In the genomic region with DNA sequence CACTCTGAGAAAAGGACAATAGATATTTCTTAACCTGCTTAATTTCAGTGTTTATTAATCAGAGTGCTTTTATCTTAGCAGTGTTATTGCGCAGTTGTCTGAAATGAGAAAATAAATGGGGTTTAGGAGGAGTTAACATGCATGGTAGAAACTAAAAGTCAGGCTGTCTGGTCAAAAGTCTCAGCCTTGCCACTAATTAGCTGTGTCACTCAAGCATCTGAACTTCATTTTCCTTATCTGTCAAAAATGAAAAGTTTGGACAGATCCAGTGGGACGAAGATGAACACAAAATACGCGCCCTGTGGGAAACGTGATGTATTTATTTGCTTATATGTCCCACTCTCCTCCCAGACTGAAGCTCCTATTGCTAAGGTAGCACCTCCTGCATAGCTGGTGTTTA, we compare ENCODE assay signal across 2 cellular contexts.
A peak's percentile ranks its signal among the peaks of the same experiment; 100 is the strongest.
TF ChIP-seq lines count a peak whose summit lies in the region.

No MANE protein-coding gene starts in this region.

TF ChIP-seq in HEK293T, 16 proteins besides CTCF, POLR2A, EP300 and RAD21:
- TF ChIP-seq, protein P1, sequence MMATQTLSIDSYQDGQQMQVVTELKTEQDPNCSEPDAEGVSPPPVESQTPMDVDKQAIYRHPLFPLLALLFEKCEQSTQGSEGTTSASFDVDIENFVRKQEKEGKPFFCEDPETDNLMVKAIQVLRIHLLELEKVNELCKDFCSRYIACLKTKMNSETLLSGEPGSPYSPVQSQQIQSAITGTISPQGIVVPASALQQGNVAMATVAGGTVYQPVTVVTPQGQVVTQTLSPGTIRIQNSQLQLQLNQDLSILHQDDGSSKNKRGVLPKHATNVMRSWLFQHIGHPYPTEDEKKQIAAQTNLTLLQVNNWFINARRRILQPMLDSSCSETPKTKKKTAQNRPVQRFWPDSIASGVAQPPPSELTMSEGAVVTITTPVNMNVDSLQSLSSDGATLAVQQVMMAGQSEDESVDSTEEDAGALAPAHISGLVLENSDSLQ (IDR thresholded peaks at IDR 0.05), result peak; percentile 52; the same call in 1 of the 2 replicates
- TF ChIP-seq CTBP1 (IDR thresholded peaks at IDR 0.05; ENCODE audit: borderline replicate concordance) (no peak), LEF1 (IDR thresholded peaks at IDR 0.05; ENCODE audit: borderline replicate concordance) (no peak)

TF ChIP-seq in K562, 482 proteins besides CTCF, POLR2A, EP300 and RAD21:
- no peak for TF ChIP-seq TRIM24 (IDR thresholded peaks at IDR 0.05)
- TF ChIP-seq TAF7 (tag; IDR thresholded peaks at IDR 0.05), result no peak
- TF ChIP-seq ZNF316 (IDR thresholded peaks at IDR 0.05), result peak; percentile 40; the same call in 1 of the 2 replicates
- TF ChIP-seq PHF8 (IDR thresholded peaks at IDR 0.05; ENCODE audit: borderline replicate concordance, low read length), result no peak
- TF ChIP-seq, protein P1 (IDR thresholded peaks at IDR 0.05), result peak; percentile 90
- peak; percentile 72 for TF ChIP-seq MEIS2 (IDR thresholded peaks at IDR 0.05; ENCODE audit: partially characterized antibody)
- TF ChIP-seq, protein P2, sequence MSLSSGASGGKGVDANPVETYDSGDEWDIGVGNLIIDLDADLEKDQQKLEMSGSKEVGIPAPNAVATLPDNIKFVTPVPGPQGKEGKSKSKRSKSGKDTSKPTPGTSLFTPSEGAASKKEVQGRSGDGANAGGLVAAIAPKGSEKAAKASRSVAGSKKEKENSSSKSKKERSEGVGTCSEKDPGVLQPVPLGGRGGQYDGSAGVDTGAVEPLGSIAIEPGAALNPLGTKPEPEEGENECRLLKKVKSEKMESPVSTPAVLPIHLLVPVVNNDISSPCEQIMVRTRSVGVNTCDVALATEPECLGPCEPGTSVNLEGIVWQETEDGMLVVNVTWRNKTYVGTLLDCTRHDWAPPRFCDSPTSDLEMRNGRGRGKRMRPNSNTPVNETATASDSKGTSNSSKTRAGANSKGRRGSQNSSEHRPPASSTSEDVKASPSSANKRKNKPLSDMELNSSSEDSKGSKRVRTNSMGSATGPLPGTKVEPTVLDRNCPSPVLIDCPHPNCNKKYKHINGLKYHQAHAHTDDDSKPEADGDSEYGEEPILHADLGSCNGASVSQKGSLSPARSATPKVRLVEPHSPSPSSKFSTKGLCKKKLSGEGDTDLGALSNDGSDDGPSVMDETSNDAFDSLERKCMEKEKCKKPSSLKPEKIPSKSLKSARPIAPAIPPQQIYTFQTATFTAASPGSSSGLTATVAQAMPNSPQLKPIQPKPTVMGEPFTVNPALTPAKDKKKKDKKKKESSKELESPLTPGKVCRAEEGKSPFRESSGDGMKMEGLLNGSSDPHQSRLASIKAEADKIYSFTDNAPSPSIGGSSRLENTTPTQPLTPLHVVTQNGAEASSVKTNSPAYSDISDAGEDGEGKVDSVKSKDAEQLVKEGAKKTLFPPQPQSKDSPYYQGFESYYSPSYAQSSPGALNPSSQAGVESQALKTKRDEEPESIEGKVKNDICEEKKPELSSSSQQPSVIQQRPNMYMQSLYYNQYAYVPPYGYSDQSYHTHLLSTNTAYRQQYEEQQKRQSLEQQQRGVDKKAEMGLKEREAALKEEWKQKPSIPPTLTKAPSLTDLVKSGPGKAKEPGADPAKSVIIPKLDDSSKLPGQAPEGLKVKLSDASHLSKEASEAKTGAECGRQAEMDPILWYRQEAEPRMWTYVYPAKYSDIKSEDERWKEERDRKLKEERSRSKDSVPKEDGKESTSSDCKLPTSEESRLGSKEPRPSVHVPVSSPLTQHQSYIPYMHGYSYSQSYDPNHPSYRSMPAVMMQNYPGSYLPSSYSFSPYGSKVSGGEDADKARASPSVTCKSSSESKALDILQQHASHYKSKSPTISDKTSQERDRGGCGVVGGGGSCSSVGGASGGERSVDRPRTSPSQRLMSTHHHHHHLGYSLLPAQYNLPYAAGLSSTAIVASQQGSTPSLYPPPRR (CRISPR knock-in tag; IDR thresholded peaks at IDR 0.05; ENCODE audit: borderline replicate concordance), result no peak
- TF ChIP-seq BRCA1 (IDR thresholded peaks at IDR 0.05), result no peak
- no peak for TF ChIP-seq BRCA1 (CRISPR knock-in tag; IDR thresholded peaks at IDR 0.05)
- no peak for TF ChIP-seq HDAC3 (IDR thresholded peaks at IDR 0.05; ENCODE audit: borderline replicate concordance, partially characterized antibody)
- no peak for TF ChIP-seq SMARCC2 (IDR thresholded peaks at IDR 0.05; ENCODE audit: low read depth)
- TF ChIP-seq C11orf30 (IDR thresholded peaks at IDR 0.05; ENCODE audit: low read depth), result peak; percentile 40; the same call in 1 of the 2 replicates
- TF ChIP-seq ZKSCAN1 (IDR thresholded peaks at IDR 0.05; ENCODE audit: low read depth, low read length), result no peak
- no peak for TF ChIP-seq ZNF583 (CRISPR knock-in tag; IDR thresholded peaks at IDR 0.05)
- TF ChIP-seq, protein P3, sequence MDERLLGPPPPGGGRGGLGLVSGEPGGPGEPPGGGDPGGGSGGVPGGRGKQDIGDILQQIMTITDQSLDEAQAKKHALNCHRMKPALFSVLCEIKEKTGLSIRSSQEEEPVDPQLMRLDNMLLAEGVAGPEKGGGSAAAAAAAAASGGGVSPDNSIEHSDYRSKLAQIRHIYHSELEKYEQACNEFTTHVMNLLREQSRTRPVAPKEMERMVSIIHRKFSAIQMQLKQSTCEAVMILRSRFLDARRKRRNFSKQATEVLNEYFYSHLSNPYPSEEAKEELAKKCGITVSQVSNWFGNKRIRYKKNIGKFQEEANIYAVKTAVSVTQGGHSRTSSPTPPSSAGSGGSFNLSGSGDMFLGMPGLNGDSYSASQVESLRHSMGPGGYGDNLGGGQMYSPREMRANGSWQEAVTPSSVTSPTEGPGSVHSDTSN (CRISPR knock-in tag; IDR thresholded peaks at IDR 0.05; ENCODE audit: low read depth), result no peak
- TF ChIP-seq, protein P3 (tag; conservative IDR thresholded peaks at IDR 0.05; ENCODE audit: low read depth), result peak; percentile 66
- no peak for TF ChIP-seq ARNT (IDR thresholded peaks at IDR 0.05)
